29 cellular contexts compared by ENCODE assay signal in genomic region chr3:70740082-70740481, GRCh38.
"Had no signal": no experiment of that assay in that cellular context is flagged by ENCODE, and none has a peak within 500 bp of the region (broad histone marks: within the 10 kb centered on the region; RNA-seq: fewer than 3 reads in every experiment).

No MANE protein-coding gene starts in this region.

- H3K4me1 Mint-ChIP-seq: natural killer cell, nephron had no signal

- H3K4me2 ChIP-seq: smooth muscle cell had no signal

- H3K36me3 ChIP-seq: neutrophil, pancreas, prostate gland, spleen, suprapubic skin, tibial nerve, upper lobe of left lung, vagina had no signal

- H3K36me3 Mint-ChIP-seq: naive thymus-derived CD4-positive, alpha-beta T cell; natural killer cell; stimulated activated memory B cell treated with anti-CD40 and anti-IgM and Interleukin-4, amounts not matched to agents 10 μg/mL and 1 μg/mL and 100 μg/mL, for 72 hours had no signal

- H3K4me3 ChIP-seq: pancreas, prostate gland, skin epidermis, smooth muscle cell, spleen, suprapubic skin, testis, tibial nerve, upper lobe of left lung, vagina had no signal

- FAIRE-seq: pancreas, urothelium cell line had no signal

- H3K9me3 ChIP-seq: neutrophil, pancreas, prostate gland, spleen, suprapubic skin, testis, tibial nerve, upper lobe of left lung, vagina had no signal

- H3K4me1 ChIP-seq: pancreas, prostate gland, spleen, suprapubic skin, testis, upper lobe of left lung, vagina had no signal

- ATAC-seq: naive thymus-derived CD4-positive, alpha-beta T cell; natural killer cell; pancreas; right cardiac atrium; sciatic nerve; stimulated activated memory B cell treated with anti-CD40 and anti-IgM and Interleukin-4, amounts not matched to agents 10 μg/mL and 1 μg/mL and 100 μg/mL, for 72 hours; stimulated activated naive CD8-positive, alpha-beta T cell treated with anti-CD3 and anti-CD28 coated beads, Interleukin-15, amount 100 ng/mL, for 72 hours; stimulated activated naive CD8-positive, alpha-beta T cell treated with anti-CD3 and anti-CD28 coated beads, Interleukin-15, Interleukin-2, amounts not matched to agents 100 U/mL and 50 U/mL, for 24 hours had no signal

- H3K9me3 Mint-ChIP-seq: natural killer cell; nephron; stimulated activated memory B cell treated with anti-CD40 and anti-IgM and Interleukin-4, amounts not matched to agents 10 μg/mL and 1 μg/mL and 100 μg/mL, for 72 hours; stimulated activated naive CD8-positive, alpha-beta T cell treated with anti-CD3 and anti-CD28 coated beads, Interleukin-15, amount 100 ng/mL, for 72 hours had no signal

- H3K27me3 Mint-ChIP-seq: stimulated activated memory B cell treated with anti-CD40 and anti-IgM and Interleukin-4, amounts not matched to agents 10 μg/mL and 1 μg/mL and 100 μg/mL, for 72 hours; stimulated activated naive CD8-positive, alpha-beta T cell treated with anti-CD3 and anti-CD28 coated beads, Interleukin-15, amount 100 ng/mL, for 72 hours had no signal

- H3K27me3 ChIP-seq: neutrophil, pancreas, spleen, suprapubic skin, testis, tibial nerve, upper lobe of left lung, vagina had no signal

- H3K27ac ChIP-seq: neutrophil, pancreas, prostate gland, skin epidermis, spleen, suprapubic skin, testis, tibial nerve, upper lobe of left lung, vagina had no signal

- H3K27ac Mint-ChIP-seq: naive thymus-derived CD4-positive, alpha-beta T cell; natural killer cell; stimulated activated memory B cell treated with anti-CD40 and anti-IgM and Interleukin-4, amounts not matched to agents 10 μg/mL and 1 μg/mL and 100 μg/mL, for 72 hours; stimulated activated naive CD8-positive, alpha-beta T cell treated with anti-CD3 and anti-CD28 coated beads, Interleukin-15, amount 100 ng/mL, for 72 hours had no signal

- H3K4me3 Mint-ChIP-seq: naive thymus-derived CD4-positive, alpha-beta T cell; natural killer cell; nephron; stimulated activated memory B cell treated with anti-CD40 and anti-IgM and Interleukin-4, amounts not matched to agents 10 μg/mL and 1 μg/mL and 100 μg/mL, for 72 hours; stimulated activated naive CD8-positive, alpha-beta T cell treated with anti-CD3 and anti-CD28 coated beads, Interleukin-15, amount 100 ng/mL, for 72 hours had no signal

- DNase-seq: naive thymus-derived CD4-positive, alpha-beta T cell; natural killer cell; nucleus accumbens; pancreas; right cardiac atrium; spleen; stimulated activated CD4-positive, alpha-beta T cell treated with anti-CD3 and anti-CD28 coated beads, Interleukin-12 subunit alpha, Interleukin-12 subunit beta, amount 100 ng/mL, for 4 hours; stimulated activated CD4-positive, alpha-beta T cell treated with anti-CD3 and anti-CD28 coated beads, Interleukin-1b, Interleukin-23, amount 100 ng/mL, for 48 hours; stimulated activated CD4-positive, alpha-beta T cell treated with anti-CD3 and anti-CD28 coated beads, Interleukin-4, amount 100 ng/mL, for 1 hour; stimulated activated CD4-positive, alpha-beta T cell treated with anti-CD3 and anti-CD28 coated beads, Interleukin-4, amount 100 ng/mL, for 4 hours; stimulated activated CD8-positive, alpha-beta memory T cell treated with anti-CD3 and anti-CD28 coated beads, Interleukin-4, amount 100 ng/mL, for 48 hours; stimulated activated naive CD4-positive, alpha-beta T cell; stimulated activated naive CD8-positive, alpha-beta T cell treated with anti-CD3 and anti-CD28 coated beads, Interleukin-15, amount 100 ng/mL, for 72 hours; stimulated activated naive CD8-positive, alpha-beta T cell treated with anti-CD3 and anti-CD28 coated beads, Interleukin-15, Interleukin-2, amounts not matched to agents 100 U/mL and 50 U/mL, for 24 hours; substantia nigra; testis; trophoblast cell; upper lobe of left lung had no signal
